Comparison of ENCODE assay signal across 28 cellular contexts in the genomic region with DNA sequence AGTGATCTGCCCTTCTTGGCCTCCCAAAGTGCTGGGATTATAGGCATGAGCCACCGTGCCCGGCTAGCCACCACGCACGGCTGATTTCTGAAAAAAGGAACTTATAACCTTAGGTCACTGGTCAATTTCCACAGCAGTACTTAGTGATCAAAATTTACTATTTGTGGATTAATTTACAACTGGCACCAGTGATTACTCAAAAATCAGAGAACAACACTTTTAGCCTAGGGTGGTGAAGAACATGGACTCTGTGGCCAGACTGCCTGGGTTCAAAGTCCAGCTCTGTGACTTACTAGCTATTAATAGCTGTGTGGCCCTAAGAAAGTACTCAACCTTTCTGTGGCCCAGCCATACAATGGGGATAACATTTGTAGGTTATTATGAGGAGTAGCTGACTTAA.
"Had no signal": no experiment of that assay in that cellular context is flagged by ENCODE, and none has a peak within 500 bp of the region (broad histone marks: within the 10 kb centered on the region; RNA-seq: fewer than 3 reads in every experiment).

No MANE protein-coding gene starts in this region.

- H3K4me3 ChIP-seq: adrenal gland, breast epithelium, MG63, SK-N-MC had no signal

- H3K9me3 ChIP-seq: adrenal gland, breast epithelium, MG63 had no signal

- H3K27ac ChIP-seq: adrenal gland, breast epithelium, SK-N-MC, WERI-Rb-1 had no signal

- H3K27me3 Mint-ChIP-seq: activated T-helper 17 cell treated with anti-CD3 and anti-CD28 coated beads, Interleukin-2, amount 50 U/mL, for 72 hours; T-cell had no signal

- H3K36me3 Mint-ChIP-seq: activated naive CD8-positive, alpha-beta T cell treated with anti-CD3 and anti-CD28 coated beads, Interleukin-2, amount 10 ng/mL, durations not matched to agents 7 days and 5 days; T-cell had no signal

- H3K27me3 ChIP-seq: adrenal gland, breast epithelium, MG63 had no signal

- H3K4me3 Mint-ChIP-seq: activated CD8-positive, alpha-beta T cell treated with anti-CD3 and anti-CD28 coated beads, Interleukin-2, amount 10 ng/mL, durations not matched to agents 7 days and 5 days; activated naive CD4-positive, alpha-beta T cell treated with anti-CD3 and anti-CD28 coated beads for 36 hours; activated naive CD8-positive, alpha-beta T cell treated with anti-CD3 and anti-CD28 coated beads, Interleukin-2, amount 10 ng/mL, durations not matched to agents 7 days and 5 days; activated T-cell treated with anti-CD3 and anti-CD28 coated beads, Interleukin-2, amount 50 U/mL, for 4 hours; activated T-helper 17 cell treated with anti-CD3 and anti-CD28 coated beads, Interleukin-2, amount 50 U/mL, for 72 hours; T-cell had no signal

- H3K36me3 ChIP-seq: adrenal gland, breast epithelium, MG63, WERI-Rb-1 had no signal

- H3K4me1 ChIP-seq: adrenal gland, breast epithelium had no signal

- DNase-seq: activated CD4-positive, alpha-beta T cell treated with anti-CD3 and anti-CD28 coated beads for 4 hours; activated CD4-positive, alpha-beta T cell treated with anti-CD3 and anti-CD28 coated beads, Interleukin-2, amount 50 U/mL, for 4 hours; activated CD8-positive, alpha-beta T cell treated with anti-CD3 and anti-CD28 coated beads, Interleukin-2, amount 10 ng/mL, durations not matched to agents 7 days and 5 days; activated gamma-delta T cell; activated naive CD4-positive, alpha-beta T cell treated with anti-CD3 and anti-CD28 coated beads for 36 hours; activated naive CD8-positive, alpha-beta T cell treated with anti-CD3 and anti-CD28 coated beads, Interleukin-2, amount 10 ng/mL, durations not matched to agents 7 days and 5 days; activated T-cell treated with anti-CD3 and anti-CD28 coated beads, Interleukin-2, amount 50 U/mL, for 4 hours; anterior cingulate cortex; KG1; MG63; MV-4-11; NCI-H1092 treated with DMSO at 0.1 percent for 48 hours; NCI-H1417 treated with DMSO at 0.1 percent for 48 hours; NCI-H1694; NCI-H2029; NCI-H2107; NCI-H345; NCI-H510A; NCI-H526 treated with DMSO at 0.1 percent for 48 hours; NCI-H82; RPMI8226; T-cell; WERI-Rb-1 had no signal

- ATAC-seq: activated CD8-positive, alpha-beta T cell treated with anti-CD3 and anti-CD28 coated beads, Interleukin-2, amount 10 ng/mL, durations not matched to agents 7 days and 5 days; activated T-cell treated with anti-CD3 and anti-CD28 coated beads, Interleukin-2, amount 50 U/mL, for 4 hours; activated T-helper 17 cell treated with anti-CD3 and anti-CD28 coated beads, Interleukin-2, amount 50 U/mL, for 72 hours; Right ventricle myocardium inferior; T-cell had no signal

- H3K9me3 Mint-ChIP-seq: activated naive CD4-positive, alpha-beta T cell treated with anti-CD3 and anti-CD28 coated beads for 36 hours; activated naive CD8-positive, alpha-beta T cell treated with anti-CD3 and anti-CD28 coated beads, Interleukin-2, amount 10 ng/mL, durations not matched to agents 7 days and 5 days; activated T-cell treated with anti-CD3 and anti-CD28 coated beads, Interleukin-2, amount 50 U/mL, for 4 hours; T-cell had no signal

- H3K27ac Mint-ChIP-seq: activated CD8-positive, alpha-beta T cell treated with anti-CD3 and anti-CD28 coated beads, Interleukin-2, amount 10 ng/mL, durations not matched to agents 7 days and 5 days; activated naive CD4-positive, alpha-beta T cell treated with anti-CD3 and anti-CD28 coated beads for 36 hours; activated naive CD8-positive, alpha-beta T cell treated with anti-CD3 and anti-CD28 coated beads, Interleukin-2, amount 10 ng/mL, durations not matched to agents 7 days and 5 days; T-cell had no signal
